In genomic region chr10:10598297-10598696, GRCh38 we compare ENCODE assay signal across 16 cellular contexts.
DNase-seq lines count a peak whose midpoint lies in the region; ATAC-seq lines count a peak whose summit lies in the region.
"Had no signal": no experiment of that assay in that cellular context is flagged by ENCODE, and none has a peak within 500 bp of the region (broad histone marks: within the 10 kb centered on the region; RNA-seq: fewer than 3 reads in every experiment).

No MANE protein-coding gene starts in this region.

- ATAC-seq in GM18907 (IDR thresholded peaks at IDR 0.05; ENCODE audit: unreplicated experiment) (peak; percentile 94), HG02571 (IDR thresholded peaks at IDR 0.05; ENCODE audit: unreplicated experiment) (peak; percentile 61), HG03469 (IDR thresholded peaks at IDR 0.05; ENCODE audit: unreplicated experiment) (peak; percentile 80)
- ATAC-seq: activated CD8-positive, alpha-beta memory T cell treated with anti-CD3 and anti-CD28 coated beads, Interleukin-2, amount 10 ng/mL, durations not matched to agents 7 days and 5 days; natural killer cell treated with Interleukin-12 subunit alpha and Interleukin-12 subunit beta and Interleukin-15 and Interleukin-18, amount 100 ng/mL, for 72 hours; T-cell had no signal

- peak overlapping the region; percentile 2 for H3K27ac ChIP-seq in caudate nucleus (ENCODE audit: low read depth, low read length)
- H3K27ac ChIP-seq: ascending aorta, WERI-Rb-1 had no signal

- intact Hi-C loops in cardiac septum (cut with DNase I), result no loop called here

- DNase-seq in caudate nucleus (lab: John Stamatoyannopoulos, UW) (no peak), NOMO-1 treated with dmso at 0.1 percent for 144 hours (lab: John Stamatoyannopoulos, UW; ENCODE audit: unreplicated experiment) (no peak), cardiac septum (ENCODE audit: low spot score) (no peak), mesenteric fat pad (ENCODE audit: low spot score) (no peak)
- DNase-seq in activated CD4-positive, alpha-beta T cell treated with anti-CD3 and anti-CD28 coated beads, Interleukin-2, amount 50 U/mL, for 48 hours, result no peak
- DNase-seq: activated CD8-positive, alpha-beta memory T cell treated with anti-CD3 and anti-CD28 coated beads, Interleukin-2, amount 10 ng/mL, durations not matched to agents 7 days and 5 days; KBM-7; mammary epithelial cell; NCI-H524 treated with DMSO at 0.1 percent for 48 hours; T-cell; WERI-Rb-1 had no signal
